In genomic region chr2:57597940-57598339, GRCh38 we compare ENCODE assay signal across 19 cellular contexts.
A peak's percentile ranks its signal among the peaks of the same experiment; 100 is the strongest.
DNase-seq lines count a peak whose midpoint lies in the region; ATAC-seq and TF ChIP-seq lines count a peak whose summit lies in the region.
"Had no signal": no experiment of that assay in that cellular context is flagged by ENCODE, and none has a peak within 500 bp of the region (broad histone marks: within the 10 kb centered on the region; RNA-seq: fewer than 3 reads in every experiment).

No MANE protein-coding gene starts in this region.

- H3K27ac Mint-ChIP-seq in GM23338, result no peak overlapping the region
- H3K27ac Mint-ChIP-seq in neural progenitor cell, result no peak overlapping the region
- H3K27ac Mint-ChIP-seq: IgD-negative memory B cell had no signal

- H3K9me3 ChIP-seq in BLaER1, result peaks cover 5% of the 10 kb centered on the region; the same call in 1 of the 2 replicates
- no peaks in the 10 kb centered on the region for H3K9me3 ChIP-seq in neural progenitor cell (ENCODE audit: low read depth)

- H3K4me3 Mint-ChIP-seq in GM23338 (no peak overlapping the region), neural progenitor cell (no peak overlapping the region)
- H3K4me3 Mint-ChIP-seq: IgD-negative memory B cell had no signal

- peaks cover 2% of the 10 kb centered on the region for H3K27me3 Mint-ChIP-seq in GM23338 (ENCODE audit: insufficient read depth, low read depth, poor library complexity)
- H3K27me3 Mint-ChIP-seq in neural progenitor cell (ENCODE audit: insufficient read depth, low read depth), result no peaks in the 10 kb centered on the region
- H3K27me3 Mint-ChIP-seq: IgD-negative memory B cell had no signal

- H3K4me3 ChIP-seq in BLaER1 (no peak overlapping the region), GM23338 (no peak overlapping the region), neural progenitor cell (no peak overlapping the region), coronary artery (no peak overlapping the region)
- H3K4me3 ChIP-seq: SK-N-MC had no signal

- H3K4me1 Mint-ChIP-seq in GM23338 (peaks cover 16% of the 10 kb centered on the region), neural progenitor cell (no peaks in the 10 kb centered on the region)

- peak overlapping the region; percentile 70 for H3K9ac ChIP-seq in BLaER1
- no peak overlapping the region for H3K9ac ChIP-seq in neural progenitor cell

- peak; percentile 30 to 36 for TF ChIP-seq CTCF in GM23338 (conservative IDR thresholded peaks at IDR 0.05; ENCODE audit: low read depth in 2 of 2)
- TF ChIP-seq CTCF in neural progenitor cell (IDR thresholded peaks at IDR 0.05), result peak; percentile 12
- TF ChIP-seq CTCF in coronary artery (IDR thresholded peaks at IDR 0.05), result no peak

- DNase-seq in GM23338 (ENCODE audit: low spot score) (no peak), SK-MEL-5 (ENCODE audit: low read depth, low spot score) (peak; percentile 15), neural progenitor cell (ENCODE audit: low spot score) (no peak), coronary artery (ENCODE audit: low spot score) (no peak), NCI-H345 (lab: John Stamatoyannopoulos, UW) (no peak)
- DNase-seq: C1 segment of cervical spinal cord; DMS79; H7; NCI-H1105; NCI-H2107; NCI-H748 treated with DMSO at 0.1 percent for 48 hours; NK-92 treated with Interleukin-12 subunit alpha and Interleukin-12 subunit beta, amount 100 ng/mL, for 24 hours; Right ventricle myocardium superior; T-helper 1 cell had no signal

- H3K36me3 Mint-ChIP-seq in GM23338 (ENCODE audit: low read depth) (no peaks in the 10 kb centered on the region), neural progenitor cell (no peaks in the 10 kb centered on the region)

- H3K9me3 Mint-ChIP-seq in GM23338 (no peaks in the 10 kb centered on the region), neural progenitor cell (no peaks in the 10 kb centered on the region)

- H3K4me2 ChIP-seq in BLaER1, result peak overlapping the region; percentile 77
- no peak overlapping the region for H3K4me2 ChIP-seq in GM23338
- no peak overlapping the region for H3K4me2 ChIP-seq in neural progenitor cell

- no peaks in the 10 kb centered on the region for H4K20me1 ChIP-seq in BLaER1
- no peaks in the 10 kb centered on the region for H4K20me1 ChIP-seq in GM23338 (replicated peaks; ENCODE audit: insufficient read depth)
- no peaks in the 10 kb centered on the region for H4K20me1 ChIP-seq in neural progenitor cell (ENCODE audit: low read depth)

- in situ Hi-C loops in SK-MEL-5 (cut with HindIII; ENCODE audit: low pct_unique_long_range_greater_than_20kb, low sequenced_read_pairs), result no loop called here

- H3K27me3 ChIP-seq in BLaER1 (no peaks in the 10 kb centered on the region), GM23338 (ENCODE audit: insufficient read depth) (no peaks in the 10 kb centered on the region), neural progenitor cell (no peaks in the 10 kb centered on the region)

- ATAC-seq in GM23338 (no peak), GM21737 (IDR thresholded peaks at IDR 0.05; ENCODE audit: unreplicated experiment) (no peak), HG03095 (IDR thresholded peaks at IDR 0.05; ENCODE audit: unreplicated experiment) (no peak)

- H3K36me3 ChIP-seq in BLaER1, result no peaks in the 10 kb centered on the region
- no peaks in the 10 kb centered on the region for H3K36me3 ChIP-seq in GM23338 (ENCODE audit: insufficient read depth)
- no peaks in the 10 kb centered on the region for H3K36me3 ChIP-seq in neural progenitor cell

- H3K9me2 ChIP-seq in GM23338 (ENCODE audit: insufficient read depth), result no peaks in the 10 kb centered on the region

- H3K27ac ChIP-seq in BLaER1, result peak overlapping the region; percentile 82
- no peak overlapping the region for H3K27ac ChIP-seq in GM23338 (ENCODE audit: low read depth)
- no peak overlapping the region for H3K27ac ChIP-seq in neural progenitor cell
- H3K27ac ChIP-seq in coronary artery, result no peak overlapping the region
- H3K27ac ChIP-seq: SK-N-MC had no signal

- H3F3A ChIP-seq in GM23338 (replicated peaks; ENCODE audit: low read depth), result no peaks in the 10 kb centered on the region
- no peaks in the 10 kb centered on the region for H3F3A ChIP-seq in neural progenitor cell (ENCODE audit: low read depth)

- H3K79me2 ChIP-seq in GM23338 (replicated peaks; ENCODE audit: insufficient read depth) (no peaks in the 10 kb centered on the region), neural progenitor cell (ENCODE audit: low read depth) (no peaks in the 10 kb centered on the region)

- peaks cover 65% of the 10 kb centered on the region for H3K4me1 ChIP-seq in BLaER1
- H3K4me1 ChIP-seq in GM23338 (ENCODE audit: insufficient read depth), result peaks cover 20% of the 10 kb centered on the region
- H3K4me1 ChIP-seq in neural progenitor cell, result no peaks in the 10 kb centered on the region

- H2AFZ ChIP-seq in GM23338, result no peak overlapping the region
- peak overlapping the region; percentile 58 for H2AFZ ChIP-seq in neural progenitor cell (replicated peaks)

TF ChIP-seq in GM23338, 12 proteins besides CTCF, POLR2A, EP300 and RAD21 (continues in another document):
- no peak for TF ChIP-seq ZNF462 (CRISPR knock-in tag; IDR thresholded peaks at IDR 0.05)
- TF ChIP-seq ETS1 (IDR thresholded peaks at IDR 0.05), result no peak
- TF ChIP-seq JUNB (IDR thresholded peaks at IDR 0.05; ENCODE audit: unreplicated experiment), result no peak
- TF ChIP-seq STAT1 (IDR thresholded peaks at IDR 0.05; ENCODE audit: unreplicated experiment), result no peak
- TF ChIP-seq NANOG (IDR thresholded peaks at IDR 0.05; ENCODE audit: borderline replicate concordance), result no peak
- TF ChIP-seq EZH2 (IDR thresholded peaks at IDR 0.05; ENCODE audit: low read depth, unreplicated experiment), result no peak
- TF ChIP-seq ZNF331 (CRISPR knock-in tag; IDR thresholded peaks at IDR 0.05; ENCODE audit: low read depth), result no peak
